21 cellular contexts compared by ENCODE assay signal in the genomic region with DNA sequence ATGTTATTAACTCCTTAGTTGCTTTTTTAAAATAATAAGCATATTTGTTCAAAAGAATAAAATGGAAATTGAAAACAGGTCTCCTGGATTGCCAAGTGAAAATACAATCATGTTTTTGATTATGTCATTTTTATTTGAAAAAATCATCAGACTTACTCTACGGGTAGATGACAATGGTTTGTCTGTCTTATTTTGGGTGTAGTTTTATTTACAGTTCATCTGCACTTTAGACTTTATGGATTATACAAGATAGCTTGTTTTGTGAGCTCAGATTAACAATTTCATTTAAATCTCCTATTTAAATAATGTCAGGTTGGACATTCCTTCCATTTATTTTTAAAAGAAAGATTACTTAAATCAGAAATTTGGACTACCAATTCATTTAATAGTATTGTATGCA. TPM values are rescaled to one million over a fixed set of nuclear protein-coding genes. Genes with fewer than 3 reads are reported as not detected.
A peak's percentile ranks its signal among the peaks of the same experiment; 100 is the strongest.
DNase-seq lines count a peak whose midpoint lies in the region; ATAC-seq, FAIRE-seq and TF ChIP-seq lines count a peak whose summit lies in the region.
"Had no signal": no experiment of that assay in that cellular context is flagged by ENCODE, and none has a peak within 500 bp of the region (broad histone marks: within the 10 kb centered on the region; RNA-seq: fewer than 3 reads in every experiment).

No MANE protein-coding gene starts in this region.

- TF ChIP-seq CTCF in GM13976 (IDR thresholded peaks at IDR 0.05; ENCODE audit: borderline replicate concordance, control extremely low read depth, extremely low read depth, insufficient read depth, missing control alignments): no peak

- FAIRE-seq in A204.1 (lab: Jason Lieb, UNC): peak; percentile 68
- peak; percentile 55 for FAIRE-seq in HTR-8/SVneo (lab: Jason Lieb, UNC)
- peak; percentile 75 for FAIRE-seq in islet of Langerhans (lab: Jason Lieb, UNC)
- peak; percentile 75 for FAIRE-seq in small intestine (lab: Jason Lieb, UNC)
- FAIRE-seq: H54, K562 had no signal

- no peaks in the 10 kb centered on the region for H3K4me1 ChIP-seq in small intestine (ENCODE audit: control insufficient read depth in 2 of 2, insufficient read depth in 1 of 2, low read depth in 1 of 2, low read length in 1 of 2)
- H3K4me1 ChIP-seq: Caco-2 had no signal

- no peaks in the 10 kb centered on the region for H3K9me3 ChIP-seq in small intestine (ENCODE audit: control insufficient read depth, low read depth)
- H3K9me3 ChIP-seq: BE2C, Caco-2 had no signal

- in situ Hi-C loops in GM13976 (cut with MboI; ENCODE audit: low sequenced_read_pairs, unreplicated experiment): no loop called here

- DNase-seq in HTR-8/SVneo (ENCODE audit: insufficient read length, low spot score): no peak
- DNase-seq in small intestine: no peak
- DNase-seq in GM13976 (ENCODE audit: low spot score): no peak
- no peak for DNase-seq in nucleus accumbens (lab: John Stamatoyannopoulos, UW)
- DNase-seq: ACHN; BE2C; C1 segment of cervical spinal cord; Caco-2; CD4-positive, CD25-positive, alpha-beta regulatory T cell; CD8-positive, alpha-beta memory T cell; DMS153; DMS79; GF-D8; HCEC 1CT; IMR-90 had no signal

- no peak for TF ChIP-seq POLR2A in GM18505 (IDR thresholded peaks at IDR 0.05; ENCODE audit: borderline replicate concordance, extremely low read depth, insufficient read depth, insufficient read length)

- ATAC-seq in GM18505 (IDR thresholded peaks at IDR 0.05; ENCODE audit: unreplicated experiment): no peak
- ATAC-seq: GM23338, K562 had no signal

- no peak overlapping the region for H3K4me3 ChIP-seq in small intestine (ENCODE audit: low read depth in 1 of 2, low read length in 2 of 2)
- H3K4me3 ChIP-seq: GM23338, K562 had no signal

- H3K36me3 ChIP-seq in small intestine (ENCODE audit: control insufficient read depth in 2 of 2, insufficient read depth in 2 of 2, low read length in 2 of 2): peaks cover 2 to 5% of the 10 kb centered on the region in 2 donors
- H3K36me3 ChIP-seq: BE2C had no signal

- H3K27ac ChIP-seq in small intestine (ENCODE audit: low read depth in 1 of 2, low read length in 1 of 2): no peak overlapping the region

- no peaks in the 10 kb centered on the region for H3K27me3 ChIP-seq in small intestine (ENCODE audit: control insufficient read depth in 2 of 2, insufficient read depth in 2 of 2, low read length in 2 of 2)

- WGBS in small intestine, 3 donors: 13 to 69% (median 47%) methylated on average over 1 of the region's 1 CpG

RNA-seq across cellular contexts. Expression of a gene that starts 14.8 kb away (rescaled TPM):
- 10 to 100 TPM in 1 of 3 donors, 1 to 10 TPM in 2; 7.6 to 10.3 (median 7.7) TPM for polyA plus RNA-seq in small intestine
